Comparison of ENCODE assay signal across 10 cellular contexts in genomic region chr14:91378945-91379932, GRCh38. TPM values are rescaled to one million over a fixed set of nuclear protein-coding genes. Genes with fewer than 3 reads are reported as not detected.
DNase-seq lines count a peak whose midpoint lies in the region; ATAC-seq and TF ChIP-seq lines count a peak whose summit lies in the region.
"Had no signal": no experiment of that assay in that cellular context is flagged by ENCODE, and none has a peak within 500 bp of the region (broad histone marks: within the 10 kb centered on the region; RNA-seq: fewer than 3 reads in every experiment).

No MANE protein-coding gene starts in this region.

- no peaks in the 10 kb centered on the region for H3K9me3 Mint-ChIP-seq in activated naive CD4-positive, alpha-beta T cell treated with anti-CD3 and anti-CD28 coated beads, Interleukin-2, amount 10 ng/mL, durations not matched to agents 7 days and 5 days
- peaks cover 0 to 4% of the 10 kb centered on the region in 2 donors for H3K9me3 Mint-ChIP-seq in stimulated activated naive B cell treated with anti-CD40 and anti-IgM and Interleukin-4, amounts not matched to agents 10 μg/mL and 1 μg/mL and 100 μg/mL, for 72 hours

- H3K4me1 ChIP-seq in colonic mucosa (peaks cover 17% of the 10 kb centered on the region), ovary (ENCODE audit: insufficient read depth) (no peaks in the 10 kb centered on the region)

- peak overlapping the region; percentile 56 for H3K27ac Mint-ChIP-seq in activated naive CD4-positive, alpha-beta T cell treated with anti-CD3 and anti-CD28 coated beads, Interleukin-2, amount 10 ng/mL, durations not matched to agents 7 days and 5 days
- H3K27ac Mint-ChIP-seq in stimulated activated naive B cell treated with anti-CD40 and anti-IgM and Interleukin-4, amounts not matched to agents 10 μg/mL and 1 μg/mL and 100 μg/mL, for 72 hours = peak overlapping the region; percentile 59

- peaks cover 67% of the 10 kb centered on the region for H3K36me3 Mint-ChIP-seq in activated naive CD4-positive, alpha-beta T cell treated with anti-CD3 and anti-CD28 coated beads, Interleukin-2, amount 10 ng/mL, durations not matched to agents 7 days and 5 days
- peaks cover 33 to 65% of the 10 kb centered on the region in 2 donors for H3K36me3 Mint-ChIP-seq in stimulated activated naive B cell treated with anti-CD40 and anti-IgM and Interleukin-4, amounts not matched to agents 10 μg/mL and 1 μg/mL and 100 μg/mL, for 72 hours

- no peak for TF ChIP-seq EP300 in ovary (IDR thresholded peaks at IDR 0.05)

- ATAC-seq in stimulated activated naive B cell treated with anti-CD40 and anti-IgM and Interleukin-4, amounts not matched to agents 10 μg/mL and 1 μg/mL and 100 μg/mL, for 72 hours (replicated peaks) = no peak
- ATAC-seq: psoas muscle had no signal

- WGBS in ovary, 3 donors = 87 to 88% (median 87%) methylated on average over 24 of the region's 24 CpGs

- H3K36me3 ChIP-seq in colonic mucosa = no peaks in the 10 kb centered on the region
- no peaks in the 10 kb centered on the region for H3K36me3 ChIP-seq in ovary

- TF ChIP-seq CTCF in colonic mucosa (IDR thresholded peaks at IDR 0.05) = no peak
- no peak for TF ChIP-seq CTCF in ovary (IDR thresholded peaks at IDR 0.05)

- CTCF ChIA-PET in activated naive CD4-positive, alpha-beta T cell treated with anti-CD3 and anti-CD28 coated beads, Interleukin-2, amount 10 ng/mL, durations not matched to agents 7 days and 5 days (lab: Charles Lee) = interaction anchor here (1.2 kb wide), 1 partner anchor 20 kb away, joined by 3 read pairs; no protein-coding TSS in a partner anchor

- intact Hi-C loops in colonic mucosa (cut with DNase I) (no loop called here), ovary (cut with DNase I) (no loop called here)

- no peak for DNase-seq in activated naive CD4-positive, alpha-beta T cell treated with anti-CD3 and anti-CD28 coated beads, Interleukin-2, amount 10 ng/mL, durations not matched to agents 7 days and 5 days
- DNase-seq in activated naive CD4-positive, alpha-beta T cell (lab: John Stamatoyannopoulos, UW) = no peak
- DNase-seq in RPMI7951 (ENCODE audit: low read depth) = peak; percentile 24
- DNase-seq in colonic mucosa = no peak
- DNase-seq in stimulated activated naive B cell treated with anti-CD40 and anti-IgM and Interleukin-4, amounts not matched to agents 10 μg/mL and 1 μg/mL and 100 μg/mL, for 72 hours = no peak
- no peak for DNase-seq in NCI-H510A (lab: John Stamatoyannopoulos, UW)
- DNase-seq in NCI-H526 treated with DMSO at 0.1 percent for 48 hours (lab: John Stamatoyannopoulos, UW) = no peak
- DNase-seq in ovary = no peak

- TF ChIP-seq POLR2A in ovary (IDR thresholded peaks at IDR 0.05) = no peak

- H3K27ac ChIP-seq in colonic mucosa = peak overlapping the region; percentile 53
- H3K27ac ChIP-seq in ovary = no peak overlapping the region
- H3K27ac ChIP-seq: psoas muscle had no signal

- no peak overlapping the region for H3K9ac ChIP-seq in colonic mucosa (ENCODE audit: low read depth in 2 of 2, low read length in 2 of 2)

- no peak overlapping the region for H3K4me3 ChIP-seq in colonic mucosa
- H3K4me3 ChIP-seq in ovary = no peak overlapping the region
- H3K4me3 ChIP-seq: hepatocyte, psoas muscle had no signal

- no peaks in the 10 kb centered on the region for H3K27me3 Mint-ChIP-seq in activated naive CD4-positive, alpha-beta T cell treated with anti-CD3 and anti-CD28 coated beads, Interleukin-2, amount 10 ng/mL, durations not matched to agents 7 days and 5 days
- no peaks in the 10 kb centered on the region for H3K27me3 Mint-ChIP-seq in stimulated activated naive B cell treated with anti-CD40 and anti-IgM and Interleukin-4, amounts not matched to agents 10 μg/mL and 1 μg/mL and 100 μg/mL, for 72 hours

- H3K9me3 ChIP-seq in colonic mucosa = no peaks in the 10 kb centered on the region
- no peaks in the 10 kb centered on the region for H3K9me3 ChIP-seq in ovary
- H3K9me3 ChIP-seq: psoas muscle had no signal

- H3K4me3 Mint-ChIP-seq in activated naive CD4-positive, alpha-beta T cell treated with anti-CD3 and anti-CD28 coated beads, Interleukin-2, amount 10 ng/mL, durations not matched to agents 7 days and 5 days = no peak overlapping the region
- H3K4me3 Mint-ChIP-seq in stimulated activated naive B cell treated with anti-CD40 and anti-IgM and Interleukin-4, amounts not matched to agents 10 μg/mL and 1 μg/mL and 100 μg/mL, for 72 hours = no peak overlapping the region

- peaks cover 96% of the 10 kb centered on the region for H3K4me1 Mint-ChIP-seq in activated naive CD4-positive, alpha-beta T cell treated with anti-CD3 and anti-CD28 coated beads, Interleukin-2, amount 10 ng/mL, durations not matched to agents 7 days and 5 days
- peaks cover 77 to 99% of the 10 kb centered on the region in 2 donors for H3K4me1 Mint-ChIP-seq in stimulated activated naive B cell treated with anti-CD40 and anti-IgM and Interleukin-4, amounts not matched to agents 10 μg/mL and 1 μg/mL and 100 μg/mL, for 72 hours

- H3K27me3 ChIP-seq in colonic mucosa = no peaks in the 10 kb centered on the region
- H3K27me3 ChIP-seq in ovary = no peaks in the 10 kb centered on the region
- H3K27me3 ChIP-seq: hepatocyte had no signal

RNA-seq across cellular contexts. Expression of gene CCDC88C, which starts 38.4 kb away (rescaled TPM):
- 0.10 and 0.12 TPM in 2 replicates for total RNA-seq in RPMI7951 (2014; rRNA removed; shearing (Covaris generic))
- total RNA-seq in colonic mucosa (10 to 100 TPM; 45.6 to 48.0 TPM), ovary (10 to 100 TPM in 1 of 7 donors, 1 to 10 TPM in 6; 2.0 to 17.7 (median 5.1) TPM)
- polyA plus RNA-seq in ovary = 1 to 10 TPM; 2.3 to 3.1 TPM
